ENCODE assay signal across 1 cellular context in the genomic region with DNA sequence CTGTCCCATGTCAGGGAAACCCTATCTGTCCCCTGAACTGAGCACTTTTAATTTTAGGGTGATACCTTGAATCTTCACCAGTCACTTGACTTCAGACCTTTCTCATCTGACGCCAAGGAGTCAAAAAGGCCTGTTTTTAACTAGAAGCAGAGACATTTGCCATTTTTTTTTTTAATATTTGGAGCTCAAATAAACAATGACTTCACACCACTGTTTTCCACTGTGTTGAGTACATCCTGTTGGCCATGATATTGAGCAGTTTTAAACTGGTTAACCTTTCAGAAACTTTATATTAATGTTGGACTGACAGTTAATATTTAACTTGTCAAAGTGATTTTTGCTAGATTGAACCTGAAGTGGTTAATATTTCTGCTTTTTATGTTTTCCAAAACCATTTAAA.
A peak's percentile ranks its signal among the peaks of the same experiment; 100 is the strongest.
TF ChIP-seq lines count a peak whose summit lies in the region.

No MANE protein-coding gene starts in this region.

TF ChIP-seq in HepG2, 621 proteins besides CTCF, POLR2A, EP300 and RAD21:
- TF ChIP-seq, protein P1, sequence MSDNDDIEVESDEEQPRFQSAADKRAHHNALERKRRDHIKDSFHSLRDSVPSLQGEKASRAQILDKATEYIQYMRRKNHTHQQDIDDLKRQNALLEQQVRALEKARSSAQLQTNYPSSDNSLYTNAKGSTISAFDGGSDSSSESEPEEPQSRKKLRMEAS (IDR thresholded peaks at IDR 0.05) = 0 out of 2 replicates have a peak, but pooled peaks have one; percentile 7
- TF ChIP-seq ZFP41 (CRISPR knock-in tag; IDR thresholded peaks at IDR 0.05; ENCODE audit: borderline replicate concordance) = no peak
- no peak for TF ChIP-seq SYNCRIP (IDR thresholded peaks at IDR 0.05; ENCODE audit: insufficient read depth, low read depth, low read length)
- no peak for TF ChIP-seq TEAD3 (CRISPR knock-in tag; optimal IDR thresholded peaks at IDR 0.05; ENCODE audit: borderline replicate concordance)
- no peak for TF ChIP-seq ZBTB1 (CRISPR knock-in tag; IDR thresholded peaks at IDR 0.05; ENCODE audit: borderline replicate concordance)
- TF ChIP-seq, protein P2, sequence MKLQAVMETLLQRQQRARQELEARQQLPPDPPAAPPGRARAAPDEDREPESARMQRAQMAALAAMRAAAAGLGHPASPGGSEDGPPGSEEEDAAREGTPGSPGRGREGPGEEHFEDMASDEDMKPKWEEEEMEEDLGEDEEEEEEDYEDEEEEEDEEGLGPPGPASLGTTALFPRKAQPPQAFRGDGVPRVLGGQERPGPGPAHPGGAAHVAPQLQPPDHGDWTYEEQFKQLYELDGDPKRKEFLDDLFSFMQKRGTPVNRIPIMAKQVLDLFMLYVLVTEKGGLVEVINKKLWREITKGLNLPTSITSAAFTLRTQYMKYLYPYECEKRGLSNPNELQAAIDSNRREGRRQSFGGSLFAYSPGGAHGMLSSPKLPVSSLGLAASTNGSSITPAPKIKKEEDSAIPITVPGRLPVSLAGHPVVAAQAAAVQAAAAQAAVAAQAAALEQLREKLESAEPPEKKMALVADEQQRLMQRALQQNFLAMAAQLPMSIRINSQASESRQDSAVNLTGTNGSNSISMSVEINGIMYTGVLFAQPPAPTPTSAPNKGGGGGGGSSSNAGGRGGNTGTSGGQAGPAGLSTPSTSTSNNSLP (IDR thresholded peaks at IDR 0.05; ENCODE audit: low read depth, low read length) = 0 out of 2 replicates have a peak, but pooled peaks have one; percentile 10
